10 cellular contexts compared by ENCODE assay signal in genomic region chr17:67514998-67515397, GRCh38.
DNase-seq lines count a peak whose midpoint lies in the region; ATAC-seq and TF ChIP-seq lines count a peak whose summit lies in the region.
"Had no signal": no experiment of that assay in that cellular context is flagged by ENCODE, and none has a peak within 500 bp of the region (broad histone marks: within the 10 kb centered on the region; RNA-seq: fewer than 3 reads in every experiment).

No MANE protein-coding gene starts in this region.

- H3K27me3 Mint-ChIP-seq in central memory CD8-positive, alpha-beta T cell = no peaks in the 10 kb centered on the region

- H3K36me3 ChIP-seq in mucosa of descending colon (ENCODE audit: low read depth) = no peaks in the 10 kb centered on the region
- H3K36me3 ChIP-seq: uterus had no signal

- no peak for TF ChIP-seq CTCF in GM10248 (IDR thresholded peaks at IDR 0.05; ENCODE audit: control extremely low read depth, extremely low read depth, low read depth, missing control alignments)
- no peak for TF ChIP-seq CTCF in mucosa of descending colon (IDR thresholded peaks at IDR 0.05)

- intact Hi-C loops in mucosa of descending colon (cut with DNase I, micrococcal nuclease) = no loop called here

- peaks cover 66% of the 10 kb centered on the region for H3K4me1 Mint-ChIP-seq in central memory CD8-positive, alpha-beta T cell

- no peak overlapping the region for H3K4me3 ChIP-seq in mucosa of descending colon
- H3K4me3 ChIP-seq: uterus had no signal

- peak overlapping the region; percentile 41 for H3K27ac Mint-ChIP-seq in central memory CD8-positive, alpha-beta T cell (ENCODE audit: low read depth)

- ATAC-seq in HG03159 (IDR thresholded peaks at IDR 0.05; ENCODE audit: unreplicated experiment) (peak; percentile 65), mucosa of descending colon (peak; percentile 84), GM19351 (IDR thresholded peaks at IDR 0.05; ENCODE audit: unreplicated experiment) (no peak)
- ATAC-seq in central memory CD8-positive, alpha-beta T cell (replicated peaks; ENCODE audit: extremely low read depth, poor library complexity, severe bottlenecking) = no peak

- no peaks in the 10 kb centered on the region for H3K9me3 ChIP-seq in mucosa of descending colon
- H3K9me3 ChIP-seq: uterus had no signal

- peaks cover 3% of the 10 kb centered on the region for H3K36me3 Mint-ChIP-seq in central memory CD8-positive, alpha-beta T cell (ENCODE audit: insufficient read depth)

- POLR2A ChIA-PET in GM10248 (lab: Yijun Ruan, JAX) = no interaction called here

- no peaks in the 10 kb centered on the region for H3K9me3 Mint-ChIP-seq in central memory CD8-positive, alpha-beta T cell

- no peak overlapping the region for H3K4me3 Mint-ChIP-seq in central memory CD8-positive, alpha-beta T cell

- DNase-seq in GM10248 (ENCODE audit: extremely low spot score) (peak; percentile 48), mucosa of descending colon (no peak), iPS-NIHi7 (ENCODE audit: extremely low spot score) (no peak)
- DNase-seq in central memory CD8-positive, alpha-beta T cell (ENCODE audit: low spot score in 2 of 2) = no peak
- DNase-seq in activated CD4-positive, alpha-beta T cell treated with anti-CD3 and anti-CD28 coated beads, Interleukin-2, amount 50 U/mL, for 48 hours = no peak
- no peak for DNase-seq in effector CD8-positive, alpha-beta T cell (lab: John Stamatoyannopoulos, UW)
- DNase-seq: activated naive CD4-positive, alpha-beta T cell treated with Interleukin-2 at 50 U/mL for 16 hours; uterus had no signal

- CTCF ChIA-PET in GM10248 (lab: Yijun Ruan, JAX) = interaction anchor here (0.9 kb wide), 1 partner anchor 18 kb away, joined by 3 read pairs; no protein-coding TSS in a partner anchor

- H3K4me1 ChIP-seq in mucosa of descending colon (ENCODE audit: low read depth) = no peaks in the 10 kb centered on the region
- H3K4me1 ChIP-seq: uterus had no signal

Comparison
In these comparisons a context has a peak if more than half of its experiments do, and no peak if none do; other contexts are left out.
1. ATAC-seq: peak in HG03159 (single experiment) and mucosa of descending colon (single experiment); none in central memory CD8-positive, alpha-beta T cell (single experiment) and GM19351 (single experiment).